ENCODE assay signal across 8 cellular contexts in genomic region chr6:57173886-57174510, GRCh38. TPM values are rescaled to one million over a fixed set of nuclear protein-coding genes. Genes with fewer than 3 reads are reported as not detected.
DNase-seq lines count a peak whose midpoint lies in the region; ATAC-seq and TF ChIP-seq lines count a peak whose summit lies in the region.

No MANE protein-coding gene starts in this region.

- DNase-seq in GM04504 (ENCODE audit: low read depth) (peak; percentile 57), NAMALWA (ENCODE audit: low spot score) (peak; percentile 33), cardiac fibroblast (ENCODE audit: low read depth in 2 of 2) (peak; percentile 70 to 78), myocyte (ENCODE audit: low read depth) (peak; percentile 74), NCI-H2227 treated with DMSO at 0.1 percent for 48 hours (lab: John Stamatoyannopoulos, UW) (no peak), body of pancreas (no peak), nucleus accumbens (lab: John Stamatoyannopoulos, UW) (no peak)

- H3K4me1 ChIP-seq in body of pancreas: peaks cover 13% of the 10 kb centered on the region

- no peak for TF ChIP-seq POLR2A in body of pancreas (IDR thresholded peaks at IDR 0.05)

- peak overlapping the region in 1 of 4 donors; percentile 21 for H3K27ac ChIP-seq in body of pancreas

- no peaks in the 10 kb centered on the region for H3K27me3 ChIP-seq in body of pancreas

- intact Hi-C loops in body of pancreas (cut with DNase I): no loop called here

- TF ChIP-seq CTCF in cardiac fibroblast (IDR thresholded peaks at IDR 0.05; ENCODE audit: low read depth, low read length) (no peak), body of pancreas (IDR thresholded peaks at IDR 0.05) (no peak)

- ATAC-seq in body of pancreas (no peak), HG03460 (IDR thresholded peaks at IDR 0.05; ENCODE audit: unreplicated experiment) (no peak)

- WGBS in body of pancreas, 2 donors: 57 to 74% methylated on average over 5 of the region's 5 CpGs

- H3K36me3 ChIP-seq in body of pancreas (replicated peaks in 1 of 2; ENCODE audit: insufficient read depth in 1 of 2, low read depth in 2 of 2): no peaks in the 10 kb centered on the region

- H3K4me3 ChIP-seq in cardiac fibroblast (replicated peaks in 1 of 2; ENCODE audit: low read depth in 2 of 2, low read length in 2 of 2) (peak overlapping the region; percentile 64 to 77), body of pancreas (no peak overlapping the region)

- H3K9me3 ChIP-seq in body of pancreas: no peaks in the 10 kb centered on the region

RNA-seq across cellular contexts. Expression of gene BAG2, which starts 1.9 kb away (rescaled TPM):
- total RNA-seq in myocyte: 39.5 and 50.5 TPM in 2 replicates
- polyA plus RNA-seq in myocyte (2012): 7.4 TPM
- 1 to 10 TPM; 2.3 to 3.0 TPM for total RNA-seq in body of pancreas

RNA-seq across cellular contexts. Expression of gene RAB23, which starts 48.1 kb away (rescaled TPM):
- total RNA-seq in myocyte (52.8 and 56.1 TPM in 2 replicates), body of pancreas (1 to 10 TPM; 2.1 to 5.6 TPM)
- 25.2 TPM for polyA plus RNA-seq in myocyte (2012)

Comparison
In these comparisons a context has a peak if more than half of its experiments do, and no peak if none do; other contexts are left out.
1. DNase-seq: peak in GM04504 (single experiment), NAMALWA (single experiment), cardiac fibroblast (2 of 2) and myocyte (single experiment); none in NCI-H2227 treated with DMSO at 0.1 percent for 48 hours (single experiment), body of pancreas (0 of 4) and nucleus accumbens (0 of 56).
2. H3K4me3 ChIP-seq: peak in cardiac fibroblast (2 of 2); none in body of pancreas (0 of 2).
3. RNA of gene BAG2, which starts 1.9 kb away (total RNA-seq): 39.5 to 50.5 TPM in myocyte; 2.3 to 3.0 TPM in body of pancreas; every median in the first group is over 10 times any median in the second.